ENCODE assay signal across 8 cellular contexts in the genomic region with DNA sequence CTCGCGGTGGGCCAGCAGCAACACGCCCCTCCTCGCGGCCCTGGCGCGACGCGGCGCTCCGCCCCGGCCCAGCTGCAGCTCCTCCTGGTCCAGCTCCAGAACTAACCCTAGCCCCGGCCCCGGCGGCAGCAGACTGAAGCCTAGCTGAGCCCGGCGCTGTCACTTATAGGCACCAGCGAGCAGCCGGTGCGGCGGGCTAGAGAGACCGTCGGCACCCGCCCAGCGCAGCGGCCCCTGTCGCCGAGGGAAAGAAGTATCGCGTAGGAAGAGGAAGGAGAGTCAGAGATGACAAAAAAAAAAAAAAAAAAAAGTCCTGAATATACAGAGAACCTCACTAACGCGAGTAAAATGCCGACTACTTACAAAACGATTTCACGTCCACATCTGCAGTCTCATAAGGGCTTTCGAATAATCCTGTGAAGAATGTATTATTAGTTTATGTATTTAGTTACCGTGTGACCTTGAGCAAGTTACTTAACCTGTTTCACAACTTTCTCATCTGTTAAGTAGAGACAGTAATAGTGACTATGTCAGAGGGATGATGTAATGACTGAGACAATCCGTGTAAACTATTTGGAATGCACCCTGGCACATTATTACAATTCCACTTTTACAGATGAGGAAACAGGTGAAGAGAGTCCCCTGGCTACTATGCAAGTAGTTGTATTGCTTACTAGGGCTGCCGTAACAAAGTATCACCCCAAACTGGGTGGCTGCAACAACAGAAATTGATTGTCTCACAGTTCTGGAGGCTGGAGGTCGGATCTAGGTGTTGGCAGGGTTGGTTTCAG. TPM values are rescaled to one million over a fixed set of nuclear protein-coding genes. Genes with fewer than 3 reads are reported as not detected.
DNase-seq lines count a peak whose midpoint lies in the region; ATAC-seq, FAIRE-seq and TF ChIP-seq lines count a peak whose summit lies in the region.

A gene (minus strand): TSS at position 135 of the 791 bp plus-strand sequence. CDS start 791 bp downstream, outside the sequence.

- H3K4me3 ChIP-seq in BLaER1 (peak within 1 kb of the TSS; percentile 77), HepG2 (replicated peaks in 1 of 3; ENCODE audit: insufficient read depth in 1 of 3, low read depth in 2 of 3, low read length in 3 of 3) (peak within 1 kb of the TSS; percentile 72 to 81 (median 79))

- peak within 1 kb of the TSS; percentile 91 for H3K9ac ChIP-seq in BLaER1
- H3K9ac ChIP-seq in HepG2 (ENCODE audit: insufficient read depth, low read depth, low read length) = peak within 1 kb of the TSS; percentile 81

- peak; percentile 65 for TF ChIP-seq RAD21 in HepG2 (CRISPR knock-in tag; IDR thresholded peaks at IDR 0.05)

- 2% methylated on average over 25 of the region's 40 CpGs for WGBS in HepG2 (ENCODE audit: low lambda C conversion rate)

- H3K79me2 ChIP-seq in HepG2 (ENCODE audit: insufficient read depth, low read length) = peaks cover 2% of the 10 kb centered on the region

- H3K27ac ChIP-seq in BLaER1 (peak within 1 kb of the TSS; percentile 86), HepG2 (ENCODE audit: extremely low read length, insufficient read depth, low read length) (peak within 1 kb of the TSS; percentile 41)

- TF ChIP-seq EP300 in HepG2 (IDR thresholded peaks at IDR 0.05; ENCODE audit: low read depth in 2 of 2, low read length in 2 of 2) (peak; percentile 36 to 62; a peak in 3 of 4 replicates), HepG2 (CRISPR knock-in tag; IDR thresholded peaks at IDR 0.05; ENCODE audit: borderline replicate concordance) (no peak)

- H3K4me1 ChIP-seq in BLaER1 (peaks cover 44% of the 10 kb centered on the region), HepG2 (ENCODE audit: insufficient read depth, low read length) (peaks cover 47% of the 10 kb centered on the region)

- CTCF ChIA-PET in HepG2 (lab: Yijun Ruan, JAX; ENCODE audit: low intra/inter-chr PET ratio, low total read pairs) = no interaction called here

- intact Hi-C loops in HepG2 (cut with micrococcal nuclease; ENCODE audit: unreplicated experiment) = loop anchor here (1.0 kb wide), 1 partner anchor 37 kb away; no protein-coding TSS in a partner anchor

- H4K20me1 ChIP-seq in BLaER1 (0 out of 2 replicates have a peak, but pooled peaks cover 30% of the 10 kb centered on the region), HepG2 (ENCODE audit: insufficient read depth, low read length) (no peaks in the 10 kb centered on the region)

- H3K36me3 ChIP-seq in BLaER1 (no peaks in the 10 kb centered on the region), HepG2 (replicated peaks in 1 of 2; ENCODE audit: control insufficient read depth in 1 of 2, insufficient read depth in 2 of 2, low read length in 2 of 2) (no peaks in the 10 kb centered on the region)

- peak; percentile 90 for TF ChIP-seq CTCF in HepG2 (CRISPR knock-in tag; IDR thresholded peaks at IDR 0.05)

- FAIRE-seq in HepG2 (lab: Jason Lieb, UNC) = peak; percentile 67

- H3K4me2 ChIP-seq in BLaER1 = peak within 1 kb of the TSS; percentile 99
- peak within 1 kb of the TSS; percentile 100 for H3K4me2 ChIP-seq in HepG2 (ENCODE audit: low read depth, low read length)

- peak within 1 kb of the TSS; percentile 45 for H2AFZ ChIP-seq in HepG2 (ENCODE audit: low read length)

- in situ Hi-C loops in HepG2 (cut with HindIII; ENCODE audit: extremely low pct_ligation_motif_present, low pct_unique_long_range_greater_than_20kb) = no loop called here

- H3K27me3 ChIP-seq in BLaER1 (no peaks in the 10 kb centered on the region), HepG2 (ENCODE audit: control insufficient read depth in 1 of 2, insufficient read depth in 2 of 2, low read length in 2 of 2) (no peaks in the 10 kb centered on the region)

- peak; percentile 99 for TF ChIP-seq POLR2A in HepG2 (IDR thresholded peaks at IDR 0.05; ENCODE audit: insufficient read depth in 1 of 2, low read depth in 2 of 2, low read length in 2 of 2)

- DNase-seq in GM19238 (ENCODE audit: insufficient read length, low spot score) (peak; percentile 84), NCI-H748 (lab: John Stamatoyannopoulos, UW; ENCODE audit: unreplicated experiment) (peak; percentile 83), dermis blood vessel endothelial cell (peak; percentile 93), HepG2 (ENCODE audit: low spot score) (peak; percentile 85)
- peak; percentile 89 for DNase-seq in activated CD4-positive, alpha-beta T cell treated with anti-CD3 and anti-CD28 coated beads, Interleukin-2, amount 50 U/mL, for 24 hours (ENCODE audit: low read depth in 1 of 2, low spot score in 1 of 2)
- peak; percentile 94 for DNase-seq in stimulated activated CD4-positive, alpha-beta T cell treated with anti-CD3 and anti-CD28 coated beads, Interleukin-4, amount 100 ng/mL, for 24 hours

- no peaks in the 10 kb centered on the region for H3K9me3 ChIP-seq in BLaER1
- H3K9me3 ChIP-seq in HepG2 (ENCODE audit: low read length) = no peaks in the 10 kb centered on the region

- POLR2A ChIA-PET in HepG2 (lab: Yijun Ruan, JAX) = interaction anchor here (0.5 to 3.3 kb wide), 21 partner anchors 8 to 1492 kb away, joined by 3 to 40 read pairs (median 4); a partner anchor contains a TSS

- BruUV-seq in HepG2 (replicated peaks; lab: Mats Ljungman, UMichigan) = no TSS peak

- ATAC-seq in HG03457 (IDR thresholded peaks at IDR 0.05; ENCODE audit: unreplicated experiment) = peak; percentile 76
- peak; percentile 94 for ATAC-seq in HepG2

TF ChIP-seq in HepG2, 621 proteins besides CTCF, POLR2A, EP300 and RAD21 (continues in another document):
- TF ChIP-seq, protein P1, sequence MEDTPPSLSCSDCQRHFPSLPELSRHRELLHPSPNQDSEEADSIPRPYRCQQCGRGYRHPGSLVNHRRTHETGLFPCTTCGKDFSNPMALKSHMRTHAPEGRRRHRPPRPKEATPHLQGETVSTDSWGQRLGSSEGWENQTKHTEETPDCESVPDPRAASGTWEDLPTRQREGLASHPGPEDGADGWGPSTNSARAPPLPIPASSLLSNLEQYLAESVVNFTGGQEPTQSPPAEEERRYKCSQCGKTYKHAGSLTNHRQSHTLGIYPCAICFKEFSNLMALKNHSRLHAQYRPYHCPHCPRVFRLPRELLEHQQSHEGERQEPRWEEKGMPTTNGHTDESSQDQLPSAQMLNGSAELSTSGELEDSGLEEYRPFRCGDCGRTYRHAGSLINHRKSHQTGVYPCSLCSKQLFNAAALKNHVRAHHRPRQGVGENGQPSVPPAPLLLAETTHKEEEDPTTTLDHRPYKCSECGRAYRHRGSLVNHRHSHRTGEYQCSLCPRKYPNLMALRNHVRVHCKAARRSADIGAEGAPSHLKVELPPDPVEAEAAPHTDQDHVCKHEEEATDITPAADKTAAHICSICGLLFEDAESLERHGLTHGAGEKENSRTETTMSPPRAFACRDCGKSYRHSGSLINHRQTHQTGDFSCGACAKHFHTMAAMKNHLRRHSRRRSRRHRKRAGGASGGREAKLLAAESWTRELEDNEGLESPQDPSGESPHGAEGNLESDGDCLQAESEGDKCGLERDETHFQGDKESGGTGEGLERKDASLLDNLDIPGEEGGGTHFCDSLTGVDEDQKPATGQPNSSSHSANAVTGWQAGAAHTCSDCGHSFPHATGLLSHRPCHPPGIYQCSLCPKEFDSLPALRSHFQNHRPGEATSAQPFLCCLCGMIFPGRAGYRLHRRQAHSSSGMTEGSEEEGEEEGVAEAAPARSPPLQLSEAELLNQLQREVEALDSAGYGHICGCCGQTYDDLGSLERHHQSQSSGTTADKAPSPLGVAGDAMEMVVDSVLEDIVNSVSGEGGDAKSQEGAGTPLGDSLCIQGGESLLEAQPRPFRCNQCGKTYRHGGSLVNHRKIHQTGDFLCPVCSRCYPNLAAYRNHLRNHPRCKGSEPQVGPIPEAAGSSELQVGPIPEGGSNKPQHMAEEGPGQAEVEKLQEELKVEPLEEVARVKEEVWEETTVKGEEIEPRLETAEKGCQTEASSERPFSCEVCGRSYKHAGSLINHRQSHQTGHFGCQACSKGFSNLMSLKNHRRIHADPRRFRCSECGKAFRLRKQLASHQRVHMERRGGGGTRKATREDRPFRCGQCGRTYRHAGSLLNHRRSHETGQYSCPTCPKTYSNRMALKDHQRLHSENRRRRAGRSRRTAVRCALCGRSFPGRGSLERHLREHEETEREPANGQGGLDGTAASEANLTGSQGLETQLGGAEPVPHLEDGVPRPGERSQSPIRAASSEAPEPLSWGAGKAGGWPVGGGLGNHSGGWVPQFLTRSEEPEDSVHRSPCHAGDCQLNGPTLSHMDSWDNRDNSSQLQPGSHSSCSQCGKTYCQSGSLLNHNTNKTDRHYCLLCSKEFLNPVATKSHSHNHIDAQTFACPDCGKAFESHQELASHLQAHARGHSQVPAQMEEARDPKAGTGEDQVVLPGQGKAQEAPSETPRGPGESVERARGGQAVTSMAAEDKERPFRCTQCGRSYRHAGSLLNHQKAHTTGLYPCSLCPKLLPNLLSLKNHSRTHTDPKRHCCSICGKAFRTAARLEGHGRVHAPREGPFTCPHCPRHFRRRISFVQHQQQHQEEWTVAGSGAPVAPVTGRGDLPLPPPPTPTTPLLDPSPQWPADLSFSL (CRISPR knock-in tag; IDR thresholded peaks at IDR 0.05) = no peak

RNA-seq across cellular contexts. Expression of the gene that starts here (rescaled TPM):
- 5.6 and 20.1 TPM in 2 replicates for total RNA-seq in dermis blood vessel endothelial cell
- 2.7 and 2.9 TPM in 2 replicates for total RNA-seq in HepG2 (2016; rRNA removed; fragmentation: Illumina TruSeq; extraction: Trizol)
- total RNA-seq in HepG2 (2016; cell fraction: cytosol; rRNA removed; fragmentation: Illumina TruSeq; extraction: Trizol; ENCODE audit: low read depth) = 1.8 and 2.1 TPM in 2 replicates
- 1.6 and 2.5 TPM in 2 replicates for total RNA-seq in HepG2 (2016; cell fraction: insoluble cytoplasmic fraction; rRNA removed; fragmentation: Illumina TruSeq; extraction: Trizol)
- total RNA-seq in HepG2 (2016; cell fraction: membrane; rRNA removed; fragmentation: Illumina TruSeq; extraction: Trizol) = 3.1 and 3.8 TPM in 2 replicates
- 3.9 and 5.2 TPM in 2 replicates for total RNA-seq in HepG2 (2016; cell fraction: nucleus; rRNA removed; fragmentation: Illumina TruSeq; extraction: Trizol)
- 1.4 and 1.7 TPM in 2 replicates for polyA plus RNA-seq in HepG2 (2011; rRNA removed)
- polyA plus RNA-seq in HepG2 (2011; cell fraction: cytosol; rRNA removed) = 1.0 and 2.7 TPM in 2 replicates
- 5.0 and 5.3 TPM in 2 replicates for polyA plus RNA-seq in HepG2 (2011; cell fraction: nucleus; rRNA removed)
- 4.8 and 6.7 TPM in 2 replicates for polyA plus RNA-seq in HepG2 (2012)
- 0.97 and 1.3 TPM in 2 replicates for polyA plus RNA-seq in HepG2 (2016; cell fraction: cytosol; fragmentation: Illumina TruSeq; extraction: Trizol; ENCODE audit: low read depth)
- polyA plus RNA-seq in HepG2 (2016; cell fraction: insoluble cytoplasmic fraction; fragmentation: Illumina TruSeq; extraction: Trizol; ENCODE audit: low read depth) = 2.6 and 5.0 TPM in 2 replicates
- 2.2 and 2.7 TPM in 2 replicates for polyA plus RNA-seq in HepG2 (2016; cell fraction: membrane; fragmentation: Illumina TruSeq; extraction: Trizol; ENCODE audit: low read depth)
- polyA plus RNA-seq in HepG2 (2016; cell fraction: nucleus; fragmentation: Illumina TruSeq; extraction: Trizol; ENCODE audit: insufficient read depth, low read depth) = 11.1 and 12.2 TPM in 2 replicates
- polyA minus RNA-seq in HepG2 (2011; rRNA and poly(A)+ RNA removed; ENCODE audit: low replicate concordance) = 5.1 and 11.1 TPM in 2 replicates
- polyA minus RNA-seq in HepG2 (2011; cell fraction: cytosol; rRNA and poly(A)+ RNA removed) = 1.7 and 4.4 TPM in 2 replicates
- polyA minus RNA-seq in HepG2 (2011; cell fraction: nucleus; rRNA and poly(A)+ RNA removed) = 3.1 and 3.2 TPM in 2 replicates

Comparison
In these comparisons a context has a peak if more than half of its experiments do, and no peak if none do; other contexts are left out.
1. Peak in every context shown above with its lines: DNase-seq, ATAC-seq, H3K4me3 ChIP-seq and H3K27ac ChIP-seq.